Comparison of ENCODE assay signal across 1 cellular context in the genomic region with DNA sequence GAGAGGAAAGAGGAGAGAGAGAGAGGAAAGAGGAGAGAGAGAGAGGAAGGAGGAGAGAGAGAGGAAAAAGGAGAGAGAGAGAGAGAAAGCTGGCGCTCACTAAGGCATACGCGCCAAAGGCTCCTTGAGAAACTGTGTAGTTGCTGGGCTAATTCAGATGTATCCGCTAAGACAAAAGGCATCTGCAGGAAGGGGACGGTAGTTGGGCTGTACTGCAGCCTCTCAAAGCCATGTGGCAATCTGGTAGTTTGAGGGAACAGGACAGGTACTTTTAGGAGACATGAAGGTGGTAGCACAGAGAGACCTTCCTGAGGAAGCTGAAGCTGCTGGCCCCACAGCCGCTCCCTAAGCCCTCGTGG.
A peak's percentile ranks its signal among the peaks of the same experiment; 100 is the strongest.
TF ChIP-seq lines count a peak whose summit lies in the region.

No MANE protein-coding gene starts in this region.

TF ChIP-seq in K562, 482 proteins besides CTCF, POLR2A, EP300 and RAD21 (continued from another document):
- no peak for TF ChIP-seq FOXK1 (CRISPR knock-in tag; IDR thresholded peaks at IDR 0.05; ENCODE audit: borderline replicate concordance)
- TF ChIP-seq ZNF512 (tag; IDR thresholded peaks at IDR 0.05) = 0 out of 2 replicates have a peak, but pooled peaks have one; percentile 5
- no peak for TF ChIP-seq ZNF274 (IDR thresholded peaks at IDR 0.05; ENCODE audit: borderline replicate concordance, low read depth, low read length)
